ENCODE assay signal across 15 cellular contexts in the genomic region with DNA sequence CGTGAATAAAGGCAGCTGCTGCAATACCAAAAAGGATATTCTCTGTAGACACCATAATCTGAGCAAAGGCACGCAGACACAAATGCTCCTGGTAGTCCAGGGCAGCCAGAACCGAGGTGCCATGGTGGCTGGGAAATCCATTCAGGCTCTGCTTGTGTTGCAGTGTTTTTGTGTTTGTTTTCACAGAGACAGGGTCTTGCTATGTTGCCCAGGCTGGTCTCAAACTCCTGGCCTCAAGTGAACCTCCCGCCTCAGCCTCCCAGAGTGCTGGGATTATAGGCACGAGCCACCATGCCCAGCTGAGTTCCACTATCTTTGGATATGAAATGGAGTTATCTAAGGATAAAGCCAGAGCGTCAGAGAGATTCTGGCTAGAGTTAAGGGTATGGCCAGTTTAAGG. TPM values are rescaled to one million over a fixed set of nuclear protein-coding genes. Genes with fewer than 3 reads are reported as not detected.
DNase-seq lines count a peak whose midpoint lies in the region; ATAC-seq, FAIRE-seq and TF ChIP-seq lines count a peak whose summit lies in the region.
"Had no signal": no experiment of that assay in that cellular context is flagged by ENCODE, and none has a peak within 500 bp of the region (broad histone marks: within the 10 kb centered on the region; RNA-seq: fewer than 3 reads in every experiment).

No MANE protein-coding gene starts in this region.

- no peaks in the 10 kb centered on the region for H3K27me3 Mint-ChIP-seq in activated naive CD4-positive, alpha-beta T cell treated with anti-CD3 and anti-CD28 coated beads, Interleukin-2, amount 50 U/mL, for 24 hours
- no peaks in the 10 kb centered on the region for H3K27me3 Mint-ChIP-seq in activated naive CD4-positive, alpha-beta T cell treated with anti-CD3 and anti-CD28 coated beads, Interleukin-2, amount 10 ng/mL, durations not matched to agents 7 days and 5 days
- no peaks in the 10 kb centered on the region for H3K27me3 Mint-ChIP-seq in nephron progenitor cell (ENCODE audit: low read depth, poor library complexity)
- H3K27me3 Mint-ChIP-seq in naive thymus-derived CD4-positive, alpha-beta T cell, result no peaks in the 10 kb centered on the region

- CTCF ChIA-PET in activated naive CD4-positive, alpha-beta T cell treated with anti-CD3 and anti-CD28 coated beads, Interleukin-2, amount 10 ng/mL, durations not matched to agents 7 days and 5 days (lab: Charles Lee), result no interaction called here
- CTCF ChIA-PET in RWPE1 (lab: Yijun Ruan, JAX), result no interaction called here
- CTCF ChIA-PET in naive thymus-derived CD4-positive, alpha-beta T cell (lab: Charles Lee), result no interaction called here

- H3K36me3 Mint-ChIP-seq in activated naive CD4-positive, alpha-beta T cell treated with anti-CD3 and anti-CD28 coated beads, Interleukin-2, amount 50 U/mL, for 24 hours, result peaks cover 14% of the 10 kb centered on the region
- H3K36me3 Mint-ChIP-seq in activated naive CD4-positive, alpha-beta T cell treated with anti-CD3 and anti-CD28 coated beads, Interleukin-2, amount 10 ng/mL, durations not matched to agents 7 days and 5 days, result peaks cover 27% of the 10 kb centered on the region
- H3K36me3 Mint-ChIP-seq in nephron progenitor cell (ENCODE audit: low read depth), result peaks cover 33% of the 10 kb centered on the region
- H3K36me3 Mint-ChIP-seq in naive thymus-derived CD4-positive, alpha-beta T cell, result peaks cover 8 to 37% (median 19%) of the 10 kb centered on the region in 5 donors

- H3K4me3 Mint-ChIP-seq in activated naive CD4-positive, alpha-beta T cell treated with anti-CD3 and anti-CD28 coated beads, Interleukin-2, amount 50 U/mL, for 24 hours, result no peak overlapping the region
- no peak overlapping the region for H3K4me3 Mint-ChIP-seq in activated naive CD4-positive, alpha-beta T cell treated with anti-CD3 and anti-CD28 coated beads, Interleukin-2, amount 10 ng/mL, durations not matched to agents 7 days and 5 days
- no peak overlapping the region for H3K4me3 Mint-ChIP-seq in nephron progenitor cell
- no peak overlapping the region for H3K4me3 Mint-ChIP-seq in naive thymus-derived CD4-positive, alpha-beta T cell
- H3K4me3 Mint-ChIP-seq: CD8-positive, alpha-beta memory T cell had no signal

- H3K36me3 ChIP-seq in naive thymus-derived CD4-positive, alpha-beta T cell (ENCODE audit: control insufficient read depth in 2 of 3, insufficient read depth in 3 of 3, low read length in 3 of 3), result peaks cover 0 to 27% (median 3%) of the 10 kb centered on the region in 3 experiments

- no peaks in the 10 kb centered on the region for H3K4me1 ChIP-seq in naive thymus-derived CD4-positive, alpha-beta T cell (ENCODE audit: control insufficient read depth in 2 of 2, insufficient read depth in 2 of 2, low read length in 2 of 2)
- H3K4me1 ChIP-seq: Caco-2 had no signal

- peak overlapping the region; percentile 51 for H3K27ac ChIP-seq in RWPE1
- no peak overlapping the region for H3K27ac ChIP-seq in naive thymus-derived CD4-positive, alpha-beta T cell (ENCODE audit: low read depth, low read length)
- H3K27ac ChIP-seq: 22Rv1, GM23248 had no signal

- FAIRE-seq in urothelium cell line (lab: Jason Lieb, UNC), result peak; percentile 72
- FAIRE-seq: H54 had no signal

- no peaks in the 10 kb centered on the region for H3K9me3 ChIP-seq in naive thymus-derived CD4-positive, alpha-beta T cell (ENCODE audit: control insufficient read depth in 2 of 3, low read length in 3 of 3)
- H3K9me3 ChIP-seq: Caco-2 had no signal

- TF ChIP-seq CTCF in RWPE1 (conservative IDR thresholded peaks at IDR 0.05; ENCODE audit: low read depth) (no peak), nephron progenitor cell (IDR thresholded peaks at IDR 0.05) (no peak)

- DNase-seq in activated naive CD4-positive, alpha-beta T cell treated with anti-CD3 and anti-CD28 coated beads, Interleukin-2, amount 10 ng/mL, durations not matched to agents 7 days and 5 days, result no peak
- DNase-seq in RWPE1 (ENCODE audit: low spot score), result no peak
- no peak for DNase-seq in nephron progenitor cell
- DNase-seq in urothelium cell line (ENCODE audit: low spot score), result no peak
- no peak for DNase-seq in naive thymus-derived CD4-positive, alpha-beta T cell
- DNase-seq in MV-4-11 (lab: John Stamatoyannopoulos, UW), result no peak
- DNase-seq: Caco-2; CD8-positive, alpha-beta memory T cell; DMS53; GF-D8; GM23248 had no signal

- intact Hi-C loops in naive thymus-derived CD4-positive, alpha-beta T cell (cut with micrococcal nuclease), result no loop called here

- peak overlapping the region; percentile 57 for H3K27ac Mint-ChIP-seq in activated naive CD4-positive, alpha-beta T cell treated with anti-CD3 and anti-CD28 coated beads, Interleukin-2, amount 50 U/mL, for 24 hours
- H3K27ac Mint-ChIP-seq in activated naive CD4-positive, alpha-beta T cell treated with anti-CD3 and anti-CD28 coated beads, Interleukin-2, amount 10 ng/mL, durations not matched to agents 7 days and 5 days, result no peak overlapping the region
- peak overlapping the region; percentile 58 for H3K27ac Mint-ChIP-seq in nephron progenitor cell
- H3K27ac Mint-ChIP-seq in naive thymus-derived CD4-positive, alpha-beta T cell, result peak overlapping the region in 1 of 9 donors; percentile 39

- H3K27me3 ChIP-seq in naive thymus-derived CD4-positive, alpha-beta T cell (ENCODE audit: control insufficient read depth in 2 of 2, insufficient read depth in 2 of 2, low read length in 2 of 2), result no peaks in the 10 kb centered on the region

- POLR2A ChIA-PET in RWPE1 (lab: Yijun Ruan, JAX; ENCODE audit: low non-redundant PET), result no interaction called here
- POLR2A ChIA-PET in naive thymus-derived CD4-positive, alpha-beta T cell (lab: Charles Lee), result no interaction called here

- no peaks in the 10 kb centered on the region for H3K9me3 Mint-ChIP-seq in activated naive CD4-positive, alpha-beta T cell treated with anti-CD3 and anti-CD28 coated beads, Interleukin-2, amount 50 U/mL, for 24 hours
- H3K9me3 Mint-ChIP-seq in activated naive CD4-positive, alpha-beta T cell treated with anti-CD3 and anti-CD28 coated beads, Interleukin-2, amount 10 ng/mL, durations not matched to agents 7 days and 5 days, result no peaks in the 10 kb centered on the region
- H3K9me3 Mint-ChIP-seq in nephron progenitor cell, result no peaks in the 10 kb centered on the region
- no peaks in the 10 kb centered on the region for H3K9me3 Mint-ChIP-seq in naive thymus-derived CD4-positive, alpha-beta T cell
- H3K9me3 Mint-ChIP-seq: CD8-positive, alpha-beta memory T cell had no signal

- H3K4me1 Mint-ChIP-seq in activated naive CD4-positive, alpha-beta T cell treated with anti-CD3 and anti-CD28 coated beads, Interleukin-2, amount 50 U/mL, for 24 hours, result peaks cover 4% of the 10 kb centered on the region
- peaks cover 15% of the 10 kb centered on the region for H3K4me1 Mint-ChIP-seq in activated naive CD4-positive, alpha-beta T cell treated with anti-CD3 and anti-CD28 coated beads, Interleukin-2, amount 10 ng/mL, durations not matched to agents 7 days and 5 days
- H3K4me1 Mint-ChIP-seq in nephron progenitor cell, result peaks cover 17% of the 10 kb centered on the region
- H3K4me1 Mint-ChIP-seq in naive thymus-derived CD4-positive, alpha-beta T cell, result peaks cover 0 to 16% (median 0%) of the 10 kb centered on the region in 7 donors

- no peak overlapping the region for H3K4me3 ChIP-seq in naive thymus-derived CD4-positive, alpha-beta T cell (ENCODE audit: low read length)
- H3K4me3 ChIP-seq: GM23248 had no signal

- no peak for ATAC-seq in naive thymus-derived CD4-positive, alpha-beta T cell
- ATAC-seq in HG03565 (IDR thresholded peaks at IDR 0.05; ENCODE audit: unreplicated experiment), result no peak

RNA-seq across cellular contexts. Expression of gene DCAF4, which starts 39.8 kb away (rescaled TPM):
- 10 to 100 TPM; 17.6 to 37.8 (median 21.8) TPM for total RNA-seq in naive thymus-derived CD4-positive, alpha-beta T cell
- 10 to 100 TPM in 1 of 2 donors, 1 to 10 TPM in 1; 6.8 to 12.7 TPM for polyA plus RNA-seq in naive thymus-derived CD4-positive, alpha-beta T cell
